In genomic region chr2:75066121-75066520, GRCh38 we compare ENCODE assay signal across 26 cellular contexts.
"Had no signal": no experiment of that assay in that cellular context is flagged by ENCODE, and none has a peak within 500 bp of the region (broad histone marks: within the 10 kb centered on the region; RNA-seq: fewer than 3 reads in every experiment).

No MANE protein-coding gene starts in this region.

- H3K4me3 ChIP-seq: left ventricle myocardium inferior, lung, pancreas, prostate gland, stomach, testis, thyroid gland, transverse colon, upper lobe of left lung, vagina had no signal

- H3K9me3 ChIP-seq: left ventricle myocardium inferior, pancreas, prostate gland, stomach, testis, thyroid gland, transverse colon, upper lobe of left lung, vagina had no signal

- FAIRE-seq: islet of Langerhans, pancreas, small intestine had no signal

- H3K4me1 ChIP-seq: left ventricle myocardium inferior, prostate gland, stomach, testis, thyroid gland, transverse colon, upper lobe of left lung, vagina had no signal

- H3K27ac ChIP-seq: left ventricle myocardium inferior, pancreas, prostate gland, stomach, testis, thyroid gland, transverse colon, upper lobe of left lung, vagina had no signal

- H3K36me3 ChIP-seq: left ventricle myocardium inferior, pancreas, prostate gland, stomach, thyroid gland, transverse colon, upper lobe of left lung, vagina had no signal

- DNase-seq: immature natural killer cell; left ventricle myocardium inferior; mesendoderm; naive B cell; natural killer cell; nephron progenitor cell; pancreas; posterior cingulate gyrus; retina; right cardiac atrium; small intestine; stimulated activated CD4-positive, alpha-beta T cell treated with anti-CD3 and anti-CD28 coated beads, Interleukin-1b, Interleukin-23, amount 100 ng/mL, for 48 hours; stimulated activated CD4-positive, alpha-beta T cell treated with anti-CD3 and anti-CD28 coated beads, Interleukin-2, amount 100 ng/mL, for 48 hours; stimulated activated CD4-positive, alpha-beta T cell treated with anti-CD3 and anti-CD28 coated beads, Interleukin-4, amount 100 ng/mL, for 4 hours; stimulated activated CD8-positive, alpha-beta memory T cell treated with anti-CD3 and anti-CD28 coated beads, Interleukin-4, amount 100 ng/mL, for 48 hours; stimulated activated naive B cell treated with anti-CD40 and anti-IgM and Interleukin-4, amounts not matched to agents 10 μg/mL and 1 μg/mL and 100 μg/mL, for 72 hours; stimulated activated naive CD8-positive, alpha-beta T cell treated with anti-CD3 and anti-CD28 coated beads, Interleukin-15, Interleukin-2, amounts not matched to agents 100 U/mL and 50 U/mL, for 24 hours; stomach; testis; thyroid gland; transverse colon; upper lobe of left lung had no signal

- H3K27me3 ChIP-seq: pancreas, stomach, testis, thyroid gland, transverse colon, upper lobe of left lung, vagina had no signal
